In genomic region chr10:5385224-5385623, GRCh38 we compare ENCODE assay signal across 24 cellular contexts. TPM values are rescaled to one million over a fixed set of nuclear protein-coding genes. Genes with fewer than 3 reads are reported as not detected.
"Had no signal": no experiment of that assay in that cellular context is flagged by ENCODE, and none has a peak within 500 bp of the region (broad histone marks: within the 10 kb centered on the region; RNA-seq: fewer than 3 reads in every experiment).

No MANE protein-coding gene starts in this region.

- H3K36me3 ChIP-seq: ascending aorta, SJSA1 had no signal

- ATAC-seq: activated CD8-positive, alpha-beta memory T cell treated with anti-CD3 and anti-CD28 coated beads, Interleukin-2, amount 10 ng/mL, durations not matched to agents 7 days and 5 days; body of pancreas; PC-3; SK-N-SH treated with all-trans-retinoic acid at 6 μM for 48 hours had no signal

- FAIRE-seq: bronchial epithelial cell, RCC 7860 had no signal

- H3K27ac ChIP-seq: ascending aorta, body of pancreas, SJSA1 had no signal

- H3K4me1 ChIP-seq: ascending aorta, SJSA1 had no signal

- H3K27me3 ChIP-seq: ascending aorta, body of pancreas, SJSA1 had no signal

- H3K9me3 ChIP-seq: body of pancreas had no signal

- H3K4me3 ChIP-seq: ascending aorta, body of pancreas, SJSA1 had no signal

- DNase-seq: activated CD4-positive, alpha-beta T cell treated with anti-CD3 and anti-CD28 coated beads, Interleukin-2, amount 10 ng/mL, durations not matched to agents 24 days and 14 days; activated CD4-positive, alpha-beta T cell treated with anti-CD3 and anti-CD28 coated beads, Interleukin-2, amount 50 U/mL, for 48 hours; activated CD4-positive, CD25-positive, alpha-beta regulatory T cell treated with anti-CD3 and anti-CD28 coated beads, Interleukin-2, amount 50 U/mL, for 72 hours; activated CD8-positive, alpha-beta memory T cell treated with anti-CD3 and anti-CD28 coated beads, Interleukin-2, amount 10 ng/mL, durations not matched to agents 7 days and 5 days; activated effector memory CD4-positive, alpha-beta T cell treated with Interleukin-2 at 50 U/mL for 16 hours; activated naive CD4-positive, alpha-beta T cell; activated T-cell treated with anti-CD3 and anti-CD28 coated beads, Interleukin-2, amount 50 U/mL, for 24 hours; body of pancreas; central memory CD4-positive, alpha-beta T cell; MM.1S; NCI-H1105; NCI-H1436; NCI-H1694 treated with DMSO at 0.1 percent for 48 hours; NCI-H2029 treated with DMSO at 0.1 percent for 48 hours; NCI-H510A treated with DMSO at 0.1 percent for 48 hours; PC-3; SHP77; SW 1271 had no signal

RNA-seq across cellular contexts. Expression of gene TUBAL3, which starts 19.4 kb away (rescaled TPM):
- total RNA-seq: activated CD8-positive, alpha-beta memory T cell treated with anti-CD3 and anti-CD28 coated beads, Interleukin-2, amount 10 ng/mL, durations not matched to agents 7 days and 5 days; activated T-helper 1 cell treated with anti-CD3 and anti-CD28 coated beads, Interleukin-12 subunit alpha, Interleukin-12 subunit beta, Interleukin-2, Interleukin-4 antibody, amounts not matched to agents 30 ng/mL and 10 ng/mL and 1 ng/mL, durations not matched to agents 14 hours and 24 hours and 36 hours; ascending aorta; body of pancreas; PC-3; SJSA1 had no signal

RNA-seq across cellular contexts. Expression of gene UCN3, which starts 20.5 kb away (rescaled TPM):
- total RNA-seq: activated CD4-positive, alpha-beta T cell treated with anti-CD3 and anti-CD28 coated beads, Interleukin-2, amount 10 ng/mL, durations not matched to agents 24 days and 14 days; activated CD8-positive, alpha-beta memory T cell treated with anti-CD3 and anti-CD28 coated beads, Interleukin-2, amount 10 ng/mL, durations not matched to agents 7 days and 5 days; activated T-helper 1 cell treated with anti-CD3 and anti-CD28 coated beads, Interleukin-12 subunit alpha, Interleukin-12 subunit beta, Interleukin-2, Interleukin-4 antibody, amounts not matched to agents 30 ng/mL and 10 ng/mL and 1 ng/mL, durations not matched to agents 14 hours and 24 hours and 36 hours; ascending aorta; bronchial epithelial cell; PC-3; SJSA1 had no signal
